In the genomic region with DNA sequence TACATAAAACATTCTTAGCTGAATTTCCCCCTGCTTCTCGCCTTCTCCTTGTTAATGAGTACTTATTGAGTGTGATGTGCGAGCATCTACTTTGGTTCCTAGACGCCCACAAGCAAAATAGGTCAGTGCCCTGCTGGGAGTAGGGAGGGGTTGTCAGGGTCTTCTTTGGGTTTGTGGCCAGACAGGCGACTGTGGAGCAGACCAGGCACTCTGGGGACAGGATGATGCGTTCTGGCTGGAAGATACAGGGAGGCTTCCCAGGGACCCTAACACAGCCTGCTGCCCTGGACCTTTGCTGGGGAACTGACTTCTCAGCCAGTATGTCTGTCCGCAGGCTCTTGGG, we compare ENCODE assay signal across 15 cellular contexts.
DNase-seq lines count a peak whose midpoint lies in the region; ATAC-seq and TF ChIP-seq lines count a peak whose summit lies in the region.
"Had no signal": no experiment of that assay in that cellular context is flagged by ENCODE, and none has a peak within 500 bp of the region (broad histone marks: within the 10 kb centered on the region; RNA-seq: fewer than 3 reads in every experiment).

No MANE protein-coding gene starts in this region.

- no peak for DNase-seq in Caco-2
- DNase-seq in SK-N-DZ (ENCODE audit: low spot score) = peak; percentile 65
- no peak for DNase-seq in hepatocyte (ENCODE audit: low spot score)
- peak; percentile 53 for DNase-seq in sigmoid colon
- DNase-seq in HPDE6-E6E7 (ENCODE audit: extremely low spot score) = no peak
- no peak for DNase-seq in NCI-H146 treated with DMSO at 0.1 percent for 48 hours (lab: John Stamatoyannopoulos, UW; ENCODE audit: unreplicated experiment)
- no peak for DNase-seq in NCI-H1930 (lab: John Stamatoyannopoulos, UW)
- DNase-seq: activated CD4-positive, alpha-beta T cell treated with anti-CD3 and anti-CD28 coated beads for 4 hours; activated T-cell treated with anti-CD3 and anti-CD28 coated beads, Interleukin-2, amount 50 U/mL, for 1 hour; colonic mucosa; DMS53; esophagus squamous epithelium; Karpas-422 had no signal

- H3K27me3 ChIP-seq in Caco-2 (replicated peaks; ENCODE audit: control insufficient read depth, insufficient read depth, low read length) (no peaks in the 10 kb centered on the region), hepatocyte (no peaks in the 10 kb centered on the region), sigmoid colon (no peaks in the 10 kb centered on the region)
- H3K27me3 ChIP-seq: colonic mucosa, esophagus squamous epithelium had no signal

- peak overlapping the region; percentile 15 for H3K27ac Mint-ChIP-seq in Caco-2 (ENCODE audit: unreplicated experiment)

- H3K4me1 ChIP-seq in Caco-2 (0 out of 2 replicates have a peak, but pooled peaks cover 3% of the 10 kb centered on the region), hepatocyte (ENCODE audit: insufficient read depth) (peaks cover 9% of the 10 kb centered on the region), sigmoid colon (peaks cover 0 to 35% (median 19%) of the 10 kb centered on the region in 4 donors)
- H3K4me1 ChIP-seq: colonic mucosa had no signal

- no peak overlapping the region for H3K4me3 Mint-ChIP-seq in Caco-2 (ENCODE audit: unreplicated experiment)

- intact Hi-C loops in Caco-2 (cut with micrococcal nuclease; ENCODE audit: unreplicated experiment) = no loop called here
- intact Hi-C loops in sigmoid colon (cut with DNase I) = loop anchor here (5.0 kb wide), 1 partner anchor 227 kb away; a partner anchor contains a TSS

- no peak for TF ChIP-seq EP300 in sigmoid colon (IDR thresholded peaks at IDR 0.05)

- TF ChIP-seq CTCF in Caco-2 (IDR thresholded peaks at IDR 0.05; ENCODE audit: insufficient read depth in 1 of 2, low read depth in 1 of 2, low read length in 1 of 2, severe bottlenecking in 1 of 2, unreplicated experiment in 1 of 2) (no peak), hepatocyte (IDR thresholded peaks at IDR 0.05; ENCODE audit: poor library complexity) (no peak), sigmoid colon (IDR thresholded peaks at IDR 0.05) (no peak)

- no peak overlapping the region for H3K4me3 ChIP-seq in Caco-2 (ENCODE audit: low read depth, low read length)
- H3K4me3 ChIP-seq in hepatocyte = no peak overlapping the region
- no peak overlapping the region for H3K4me3 ChIP-seq in sigmoid colon
- H3K4me3 ChIP-seq: colonic mucosa, lung had no signal

- WGBS in hepatocyte (ENCODE audit: low lambda C conversion rate, missing lambda C conversion rate) = 74% methylated on average over 6 of the region's 6 CpGs
- WGBS in sigmoid colon, 2 donors = 90 to 94% methylated on average over 6 of the region's 6 CpGs

- H3K9me3 ChIP-seq in Caco-2 = no peaks in the 10 kb centered on the region
- H3K9me3 ChIP-seq in hepatocyte (ENCODE audit: low read depth) = no peaks in the 10 kb centered on the region
- no peaks in the 10 kb centered on the region for H3K9me3 ChIP-seq in sigmoid colon
- H3K9me3 ChIP-seq: colonic mucosa, esophagus squamous epithelium had no signal

- H3K36me3 Mint-ChIP-seq in Caco-2 (ENCODE audit: insufficient read depth, unreplicated experiment) = peaks cover 69% of the 10 kb centered on the region

- H3K9me2 ChIP-seq in hepatocyte (replicated peaks; ENCODE audit: insufficient read depth) = no peaks in the 10 kb centered on the region

- peaks cover 19% of the 10 kb centered on the region for H3K4me1 Mint-ChIP-seq in Caco-2 (ENCODE audit: low read depth, unreplicated experiment)

- H3K27ac ChIP-seq in hepatocyte (no peak overlapping the region), sigmoid colon (peak overlapping the region in 3 of 4 donors; percentile 56 to 74 (median 68))
- H3K27ac ChIP-seq: colonic mucosa had no signal

- no peaks in the 10 kb centered on the region for H3K36me3 ChIP-seq in Caco-2 (ENCODE audit: control insufficient read depth, insufficient read depth, low read length)
- no peaks in the 10 kb centered on the region for H3K36me3 ChIP-seq in hepatocyte (replicated peaks; ENCODE audit: insufficient read depth, low read depth)
- peaks cover 0 to 3% (median 0%) of the 10 kb centered on the region in 4 donors for H3K36me3 ChIP-seq in sigmoid colon
- H3K36me3 ChIP-seq: colonic mucosa, esophagus squamous epithelium had no signal

- H4K20me1 ChIP-seq in hepatocyte (ENCODE audit: insufficient read depth, poor library complexity, severe bottlenecking) = peaks cover 34% of the 10 kb centered on the region

- peaks cover 51% of the 10 kb centered on the region for H3K79me2 ChIP-seq in hepatocyte

- BruUV-seq in Caco-2 (replicated peaks; lab: Mats Ljungman, UMichigan) = no TSS peak

- H3K9me3 Mint-ChIP-seq in Caco-2 (ENCODE audit: unreplicated experiment) = no peaks in the 10 kb centered on the region

- POLR2A ChIA-PET in Caco-2 (lab: Charles Lee) = no interaction called here

- H3K4me2 ChIP-seq in hepatocyte = peak overlapping the region; percentile 65

- CTCF ChIA-PET in Caco-2 (lab: Charles Lee) = no interaction called here

- no peak overlapping the region for H2AFZ ChIP-seq in hepatocyte

- no peak for TF ChIP-seq POLR2A in sigmoid colon (IDR thresholded peaks at IDR 0.05)

- H3K27me3 Mint-ChIP-seq in Caco-2 (ENCODE audit: insufficient read depth, unreplicated experiment) = no peaks in the 10 kb centered on the region

- ATAC-seq in GM21576 (IDR thresholded peaks at IDR 0.05; ENCODE audit: unreplicated experiment) = no peak

Comparison
In these comparisons a context has a peak if more than half of its experiments do, and no peak if none do; other contexts are left out.
1. DNase-seq: peak in SK-N-DZ (single experiment) and sigmoid colon (single experiment); none in Caco-2 (0 of 2), hepatocyte (single experiment), HPDE6-E6E7 (single experiment), NCI-H146 treated with DMSO at 0.1 percent for 48 hours (single experiment) and NCI-H1930 (0 of 2).